ENCODE assay signal across 1 cellular context in genomic region chr19:48872182-48872883, GRCh38.
TF ChIP-seq lines count a peak whose summit lies in the region.

Gene PPP1R15A (plus strand): TSS chr19:48872421. CDS start chr19:48873234, 813 bp downstream.

TF ChIP-seq in K562, 482 proteins besides CTCF, POLR2A, EP300 and RAD21 (continued from another document and continues in another):
- TF ChIP-seq ATF1 (CRISPR knock-in tag; IDR thresholded peaks at IDR 0.05) (peak; percentile 73; the same call in 1 of the 2 replicates), ATF1 (tag; IDR thresholded peaks at IDR 0.05) (peak; percentile 100), SAP30 (IDR thresholded peaks at IDR 0.05; ENCODE audit: borderline replicate concordance, insufficient read depth, low read depth, low read length, poor library complexity, severe bottlenecking) (peak; percentile 83), ELK1 (CRISPR knock-in tag; IDR thresholded peaks at IDR 0.05) (no peak), IRF9 (tag; IDR thresholded peaks at IDR 0.05) (no peak), ZNF586 (CRISPR knock-in tag; conservative IDR thresholded peaks at IDR 0.05) (0 out of 2 replicates have a peak, but pooled peaks have one; percentile 3), CCNT2 (IDR thresholded peaks at IDR 0.05; ENCODE audit: borderline replicate concordance, extremely low read depth, insufficient read length, low read depth, low read length) (peak; percentile 72), SNRNP70 (optimal IDR thresholded peaks at IDR 0.05; ENCODE audit: low read depth, low read length) (no peak), ARHGAP35 (IDR thresholded peaks at IDR 0.05; ENCODE audit: partially characterized antibody) (peak; percentile 71), PBX2 (CRISPR knock-in tag; IDR thresholded peaks at IDR 0.05; ENCODE audit: low read depth) (peak; percentile 77), PBX2 (tag; conservative IDR thresholded peaks at IDR 0.05; ENCODE audit: low read depth) (peak; percentile 94), MLX (CRISPR knock-in tag; conservative IDR thresholded peaks at IDR 0.05) (0 out of 4 replicates have a peak, but pooled peaks of 1 of the 2 experiments have one; percentile 63), ZBTB43 (CRISPR knock-in tag; IDR thresholded peaks at IDR 0.05) (peak; percentile 93), NBN (IDR thresholded peaks at IDR 0.05; ENCODE audit: low read depth) (peak; percentile 88), U2AF1 (optimal IDR thresholded peaks at IDR 0.05; ENCODE audit: low read depth, low read length) (no peak), CBX3 (IDR thresholded peaks at IDR 0.05; ENCODE audit: borderline replicate concordance in 1 of 2, low read length in 2 of 2) (peak in 1 of 2 experiments; percentile 66; a peak in 2 of 3 replicates), NFIC (IDR thresholded peaks at IDR 0.05) (peak; percentile 67), NFE2 (IDR thresholded peaks at IDR 0.05; ENCODE audit: low read depth) (peak; percentile 90), ID3 (CRISPR knock-in tag; IDR thresholded peaks at IDR 0.05) (no peak), ID3 (tag; IDR thresholded peaks at IDR 0.05) (peak; percentile 79), DNMT1 (IDR thresholded peaks at IDR 0.05) (peak; percentile 85; the same call in 1 of the 2 replicates), HDAC8 (tag; IDR thresholded peaks at IDR 0.05) (0 out of 2 replicates have a peak, but pooled peaks have one; percentile 38), OTX1 (CRISPR knock-in tag; IDR thresholded peaks at IDR 0.05) (0 out of 2 replicates have a peak, but pooled peaks have one; percentile 4), GATAD2A (IDR thresholded peaks at IDR 0.05) (peak; percentile 43; the same call in 1 of the 2 replicates), BCL6 (CRISPR knock-in tag; IDR thresholded peaks at IDR 0.05) (no peak), ZNF444 (CRISPR knock-in tag; IDR thresholded peaks at IDR 0.05) (no peak), SMARCE1 (IDR thresholded peaks at IDR 0.05) (0 out of 2 replicates have a peak, but pooled peaks have one; percentile 13), CBFA2T3 (IDR thresholded peaks at IDR 0.05) (peak; percentile 74), CEBPG (CRISPR knock-in tag; IDR thresholded peaks at IDR 0.05) (peak; percentile 87), CEBPG (tag; conservative IDR thresholded peaks at IDR 0.05 in 1 of 2, IDR thresholded peaks at IDR 0.05 in 1 of 2) (peak; percentile 74 to 83), POLR2H (tag; IDR thresholded peaks at IDR 0.05; ENCODE audit: low read depth) (peak; percentile 98), ZNF174 (CRISPR knock-in tag; IDR thresholded peaks at IDR 0.05) (no peak), SLC30A9 (CRISPR knock-in tag; IDR thresholded peaks at IDR 0.05) (no peak), THAP12 (CRISPR knock-in tag; IDR thresholded peaks at IDR 0.05) (peak; percentile 89), CHD1 (IDR thresholded peaks at IDR 0.05; ENCODE audit: low read length) (peak; percentile 99), SRSF1 (IDR thresholded peaks at IDR 0.05; ENCODE audit: low read depth, low read length) (no peak), FOSL1 (tag; conservative IDR thresholded peaks at IDR 0.05) (no peak), TRIM24 (IDR thresholded peaks at IDR 0.05) (0 out of 4 replicates have a peak, but pooled peaks of 1 of the 2 experiments have one; percentile 28), SMARCA4 (IDR thresholded peaks at IDR 0.05) (no peak), RBM25 (IDR thresholded peaks at IDR 0.05; ENCODE audit: low read depth, low read length, severe bottlenecking) (no peak), MCM3 (IDR thresholded peaks at IDR 0.05) (no peak), AFF1 (IDR thresholded peaks at IDR 0.05; ENCODE audit: low read depth in 1 of 2, partially characterized antibody in 2 of 2) (peak in 1 of 2 experiments; percentile 81), ZBTB12 (CRISPR knock-in tag; IDR thresholded peaks at IDR 0.05) (peak; percentile 83), CBFA2T2 (conservative IDR thresholded peaks at IDR 0.05) (peak; percentile 47; the same call in 1 of the 2 replicates), MYC (IDR thresholded peaks at IDR 0.05; ENCODE audit: low read depth, low read length) (peak; percentile 79), MYC (CRISPR knock-in tag; IDR thresholded peaks at IDR 0.05; ENCODE audit: borderline replicate concordance, low read depth) (0 out of 2 replicates have a peak, but pooled peaks have one; percentile 65), SMAD2 (IDR thresholded peaks at IDR 0.05; ENCODE audit: low read depth, low read length) (no peak)
